20 cellular contexts compared by ENCODE assay signal in the genomic region with DNA sequence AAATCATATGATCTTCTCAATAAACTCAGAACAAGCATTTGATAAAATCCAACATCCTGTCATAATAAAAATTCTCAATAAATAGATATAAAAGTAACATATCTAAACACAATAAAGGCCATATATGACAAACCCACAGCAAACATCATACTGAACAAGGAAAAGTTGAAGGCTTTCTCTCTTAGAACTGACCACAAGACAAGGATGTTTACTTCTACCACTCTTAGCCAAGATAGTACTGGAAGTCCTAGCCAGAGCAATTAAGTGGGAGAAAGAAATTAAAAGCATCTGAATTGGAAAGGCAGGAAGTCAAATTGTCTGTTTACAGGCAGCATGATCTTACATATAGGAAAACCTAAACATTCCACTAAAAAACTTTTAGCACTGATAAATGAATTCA.
"Had no signal": no experiment of that assay in that cellular context is flagged by ENCODE, and none has a peak within 500 bp of the region (broad histone marks: within the 10 kb centered on the region; RNA-seq: fewer than 3 reads in every experiment).

No MANE protein-coding gene starts in this region.

- H3K27ac ChIP-seq: coronary artery, dorsolateral prefrontal cortex, esophagus muscularis mucosa, gastrocnemius medialis, heart right ventricle, left lung, lower lobe of right lung had no signal

- H3K9me3 ChIP-seq: gastrocnemius medialis, lower lobe of right lung had no signal

- H3K4me1 ChIP-seq: esophagus muscularis mucosa, gastrocnemius medialis, heart right ventricle, left lung, lower lobe of right lung had no signal

- H3K36me3 ChIP-seq: esophagus muscularis mucosa, gastrocnemius medialis, heart right ventricle, left lung, lower lobe of right lung had no signal

- ATAC-seq: gastrocnemius medialis; heart right ventricle; left cardiac atrium; left lung; left ventricle myocardium superior; lower lobe of right lung; naive thymus-derived CD4-positive, alpha-beta T cell had no signal

- H3K4me3 ChIP-seq: coronary artery, dorsolateral prefrontal cortex, esophagus muscularis mucosa, gastrocnemius medialis, heart right ventricle, left lung, lower lobe of right lung had no signal

- H3K27me3 ChIP-seq: dorsolateral prefrontal cortex, esophagus muscularis mucosa, gastrocnemius medialis, heart right ventricle, left lung had no signal

- DNase-seq: dermis blood vessel endothelial cell; dorsolateral prefrontal cortex; effector CD4-positive, alpha-beta T cell; effector memory CD4-positive, alpha-beta T cell; foreskin fibroblast; foreskin melanocyte; gastrocnemius medialis; glutamatergic neuron; head of caudate nucleus; heart right ventricle; hippocampal formation; left cardiac atrium; left lung; left ventricle myocardium superior; lower lobe of right lung; mesendoderm; midbrain; naive thymus-derived CD4-positive, alpha-beta T cell had no signal
